15 cellular contexts compared by ENCODE assay signal in the genomic region with DNA sequence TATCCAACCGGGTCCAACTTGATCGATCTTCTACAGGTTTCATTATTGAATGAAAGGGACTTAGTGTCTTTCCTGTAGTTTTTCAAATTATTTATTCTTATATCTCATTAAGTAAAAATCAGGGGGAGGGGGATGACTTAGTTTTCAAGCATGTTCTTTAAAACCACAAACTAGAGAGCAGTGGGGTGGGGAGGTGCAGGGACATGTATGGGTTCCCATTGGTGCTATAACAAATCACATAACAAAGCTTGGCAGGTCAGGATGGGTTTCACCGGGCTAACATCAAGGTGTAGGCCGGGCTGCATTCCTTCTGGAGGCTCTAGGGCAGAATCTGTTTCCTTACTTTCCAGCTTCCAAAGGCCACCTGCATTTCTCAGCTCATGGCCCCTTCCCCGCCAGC. TPM values are rescaled to one million over a fixed set of nuclear protein-coding genes. Genes with fewer than 3 reads are reported as not detected.
A peak's percentile ranks its signal among the peaks of the same experiment; 100 is the strongest.
DNase-seq lines count a peak whose midpoint lies in the region; ATAC-seq, FAIRE-seq and TF ChIP-seq lines count a peak whose summit lies in the region.
"Had no signal": no experiment of that assay in that cellular context is flagged by ENCODE, and none has a peak within 500 bp of the region (broad histone marks: within the 10 kb centered on the region; RNA-seq: fewer than 3 reads in every experiment).

No MANE protein-coding gene starts in this region.

- H3K9ac ChIP-seq in keratinocyte (ENCODE audit: control insufficient read depth, extremely low read depth, insufficient read depth, low read length): peak overlapping the region; percentile 88
- peak overlapping the region in 1 of 5 donors; percentile 21 for H3K9ac ChIP-seq in subcutaneous abdominal adipose tissue (ENCODE audit: low read length in 5 of 5)

- H4K20me1 ChIP-seq in keratinocyte (ENCODE audit: control insufficient read depth, extremely low read depth, insufficient read depth, low read length): no peaks in the 10 kb centered on the region

- peaks cover 98% of the 10 kb centered on the region for H3K4me1 ChIP-seq in keratinocyte (ENCODE audit: control insufficient read depth, extremely low read depth, insufficient read depth, low read length)
- peaks cover 5 to 43% (median 31%) of the 10 kb centered on the region in 5 donors for H3K4me1 ChIP-seq in subcutaneous abdominal adipose tissue (ENCODE audit: control insufficient read depth in 5 of 5, insufficient read depth in 5 of 5, low read length in 5 of 5)

- dilution Hi-C loops in keratinocyte (cut with MboI; ENCODE audit: extremely low pct_ligation_motif_present, low sequenced_read_pairs): no loop called here

- no peak for DNase-seq in activated T-cell treated with anti-CD3 and anti-CD28 coated beads, Interleukin-2, amount 50 U/mL, for 72 hours
- DNase-seq in activated T-cell treated with anti-CD3 and anti-CD28 coated beads for 4 hours (no peak), RWPE1 (ENCODE audit: low spot score) (peak; percentile 41), keratinocyte (ENCODE audit: low read depth, low spot score) (no peak), glomerular visceral epithelial cell (ENCODE audit: extremely low spot score) (no peak), DMS79 (lab: John Stamatoyannopoulos, UW) (no peak)
- DNase-seq: ACHN; activated CD4-positive, alpha-beta T cell treated with anti-CD3 and anti-CD28 coated beads, Interleukin-2, amount 50 U/mL, for 4 hours; cortex of kidney; KBM-7; NCI-H1436 treated with DMSO at 0.1 percent for 48 hours; NCI-H526 treated with DMSO at 0.1 percent for 48 hours had no signal

- no peaks in the 10 kb centered on the region for H3K36me3 Mint-ChIP-seq in activated T-cell treated with anti-CD3 and anti-CD28 coated beads, Interleukin-2, amount 50 U/mL, for 72 hours (ENCODE audit: insufficient read depth in 2 of 2)

- no peaks in the 10 kb centered on the region for H3K9me1 ChIP-seq in keratinocyte (ENCODE audit: control insufficient read depth, extremely low read depth, insufficient read depth, low read length)

- H2AFZ ChIP-seq in keratinocyte (ENCODE audit: control insufficient read depth, low read length): no peak overlapping the region

- no peaks in the 10 kb centered on the region for H3K9me3 Mint-ChIP-seq in activated T-cell treated with anti-CD3 and anti-CD28 coated beads, Interleukin-2, amount 50 U/mL, for 72 hours
- H3K9me3 Mint-ChIP-seq: T-helper 2 cell treated with Interferon-gamma antibody and Interleukin-4, amounts not matched to agents 5 μg/mL and 100 μg/mL, for 36 hours had no signal

- no peaks in the 10 kb centered on the region for H3K79me2 ChIP-seq in keratinocyte (ENCODE audit: control insufficient read depth, insufficient read depth, low read length)

- no peaks in the 10 kb centered on the region for H3K27me3 Mint-ChIP-seq in activated T-cell treated with anti-CD3 and anti-CD28 coated beads, Interleukin-2, amount 50 U/mL, for 72 hours (ENCODE audit: low read depth)

- FAIRE-seq in keratinocyte (lab: Jason Lieb, UNC): peak; percentile 71

- H3K27me3 ChIP-seq in keratinocyte (ENCODE audit: control insufficient read depth, extremely low read depth, insufficient read depth, low read length): no peaks in the 10 kb centered on the region
- H3K27me3 ChIP-seq in subcutaneous abdominal adipose tissue (ENCODE audit: control insufficient read depth in 5 of 5, insufficient read depth in 4 of 5, low read length in 5 of 5): no peaks in the 10 kb centered on the region

- peak overlapping the region; percentile 77 for H3K27ac Mint-ChIP-seq in activated T-cell treated with anti-CD3 and anti-CD28 coated beads, Interleukin-2, amount 50 U/mL, for 72 hours

- H3K9me3 ChIP-seq in keratinocyte (ENCODE audit: control insufficient read depth, low read depth, low read length) (no peaks in the 10 kb centered on the region), subcutaneous abdominal adipose tissue (ENCODE audit: control insufficient read depth in 5 of 5, low read length in 5 of 5) (no peaks in the 10 kb centered on the region)

- H3K4me2 ChIP-seq in keratinocyte (ENCODE audit: control insufficient read depth, extremely low read depth, insufficient read depth, low read depth, low read length): peak overlapping the region; percentile 69

- H3K36me3 ChIP-seq in keratinocyte (ENCODE audit: control insufficient read depth in 2 of 2, extremely low read depth in 1 of 2, insufficient read depth in 2 of 2, low read length in 2 of 2) (no peaks in the 10 kb centered on the region), subcutaneous abdominal adipose tissue (ENCODE audit: control insufficient read depth in 5 of 5, insufficient read depth in 5 of 5, low read length in 5 of 5) (no peaks in the 10 kb centered on the region)

- H3K4me3 Mint-ChIP-seq in activated T-cell treated with anti-CD3 and anti-CD28 coated beads, Interleukin-2, amount 50 U/mL, for 72 hours: no peak overlapping the region

- peaks cover 75% of the 10 kb centered on the region for H3K4me1 Mint-ChIP-seq in activated T-cell treated with anti-CD3 and anti-CD28 coated beads, Interleukin-2, amount 50 U/mL, for 72 hours (ENCODE audit: low read depth)

- H3K4me3 ChIP-seq in keratinocyte (ENCODE audit: control insufficient read depth in 2 of 3, extremely low read depth in 1 of 3, insufficient read depth in 2 of 3, low read depth in 1 of 3, low read length in 3 of 3) (peak overlapping the region in 1 of 3 experiments; percentile 21), subcutaneous abdominal adipose tissue (ENCODE audit: low read depth in 1 of 5, low read length in 5 of 5) (no peak overlapping the region)

- POLR2A ChIA-PET in RWPE1 (lab: Yijun Ruan, JAX; ENCODE audit: low non-redundant PET): no interaction called here

- TF ChIP-seq CTCF in RWPE1 (conservative IDR thresholded peaks at IDR 0.05; ENCODE audit: low read depth) (no peak), keratinocyte (optimal IDR thresholded peaks at IDR 0.05 in 1 of 3, IDR thresholded peaks at IDR 0.05 in 1 of 3, conservative IDR thresholded peaks at IDR 0.05 in 1 of 3; ENCODE audit: extremely low read depth in 1 of 3, insufficient read depth in 2 of 3, low read length in 3 of 3) (no peak)

- H3K27ac ChIP-seq in RWPE1 (peak overlapping the region; percentile 90; the same call in 1 of the 2 replicates), keratinocyte (ENCODE audit: control insufficient read depth, insufficient read depth, low read length) (peak overlapping the region; percentile 100), subcutaneous abdominal adipose tissue (ENCODE audit: low read depth, low read length) (peak overlapping the region; percentile 74)

- no peak for ATAC-seq in activated T-cell treated with anti-CD3 and anti-CD28 coated beads, Interleukin-2, amount 50 U/mL, for 72 hours (replicated peaks in 1 of 2)
- ATAC-seq in HG03342 (IDR thresholded peaks at IDR 0.05; ENCODE audit: unreplicated experiment): no peak

- CTCF ChIA-PET in RWPE1 (lab: Yijun Ruan, JAX): interaction anchor here (0.6 to 3.0 kb wide), 2 partner anchors 10 to 15 kb away, joined by 3 to 18 read pairs; no protein-coding TSS in a partner anchor

RNA-seq across cellular contexts. Expression of gene CCNL1, which starts 32.7 kb away (rescaled TPM):
- 100 to 1,000 TPM; 248 to 315 TPM for total RNA-seq in activated T-cell treated with anti-CD3 and anti-CD28 coated beads, Interleukin-2, amount 50 U/mL, for 72 hours
- 59.1 to 136 TPM (median 118 TPM) in 3 replicates for polyA plus RNA-seq in keratinocyte
- polyA plus RNA-seq in keratinocyte (2011; ENCODE audit: low read depth): 698 TPM
- polyA plus RNA-seq in keratinocyte (2011; cell fraction: cytosol; rRNA removed): 11.9 and 23.3 TPM in 2 replicates
- polyA plus RNA-seq in keratinocyte (2011; cell fraction: nucleus; rRNA removed): 262 and 357 TPM in 2 replicates
- polyA plus RNA-seq in keratinocyte (2012; ENCODE audit: low replicate concordance): 33.1 and 117 TPM in 2 replicates
- polyA minus RNA-seq in keratinocyte: 27.8 to 153 TPM (median 85.5 TPM) in 3 replicates
- polyA minus RNA-seq in keratinocyte (2011; cell fraction: cytosol; rRNA and poly(A)+ RNA removed): 33.8 TPM
- 279 and 325 TPM in 2 replicates for polyA minus RNA-seq in keratinocyte (2011; cell fraction: nucleus; rRNA and poly(A)+ RNA removed)
